ENCODE assay signal across 2 cellular contexts in the genomic region with DNA sequence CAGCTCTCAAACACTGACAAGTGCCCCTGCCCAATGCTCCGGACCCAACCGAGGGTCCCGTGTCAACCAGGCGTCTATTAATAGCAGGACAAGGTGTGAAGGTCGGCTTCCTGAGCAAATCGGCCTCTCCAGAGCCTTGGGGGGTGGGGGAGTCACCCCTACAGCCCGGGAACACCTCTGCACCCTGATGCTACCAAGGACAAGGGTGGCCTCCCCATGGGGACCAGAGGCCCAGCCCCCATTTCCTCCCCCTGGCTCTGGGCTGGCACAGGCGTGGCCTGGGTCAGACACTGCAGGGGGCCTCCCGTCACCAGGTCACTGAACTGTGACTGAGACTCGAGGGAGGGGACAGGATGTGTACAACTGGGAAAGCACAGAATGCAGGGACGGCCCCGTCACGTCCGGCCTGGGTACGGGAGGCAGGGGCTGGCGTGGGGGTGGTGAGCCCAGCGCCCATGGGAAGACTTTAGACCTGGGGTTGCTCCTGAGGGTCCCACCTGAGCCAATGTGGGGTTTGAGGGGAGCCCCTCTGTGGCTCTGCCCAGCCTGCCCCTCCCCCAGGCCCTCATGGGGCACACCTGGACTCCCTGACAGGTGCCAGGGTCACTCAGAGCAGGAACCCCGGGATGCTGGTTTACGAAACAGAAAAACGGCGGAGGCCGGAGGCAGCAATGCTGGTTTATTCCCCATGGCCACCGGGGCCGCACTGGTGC.
TF ChIP-seq lines count a peak whose summit lies in the region.

No MANE protein-coding gene starts in this region.

TF ChIP-seq in H1, 55 proteins besides CTCF, POLR2A, EP300 and RAD21:
- TF ChIP-seq TCF12 (IDR thresholded peaks at IDR 0.05; ENCODE audit: low read depth, low read length) (no peak), BCL11A (IDR thresholded peaks at IDR 0.05; ENCODE audit: low read depth in 2 of 2, low read length in 2 of 2) (no peak), SIX5 (IDR thresholded peaks at IDR 0.05; ENCODE audit: low read depth, low read length) (no peak), CHD1 (IDR thresholded peaks at IDR 0.05; ENCODE audit: low read depth, low read length) (no peak)
- TF ChIP-seq, protein P1, sequence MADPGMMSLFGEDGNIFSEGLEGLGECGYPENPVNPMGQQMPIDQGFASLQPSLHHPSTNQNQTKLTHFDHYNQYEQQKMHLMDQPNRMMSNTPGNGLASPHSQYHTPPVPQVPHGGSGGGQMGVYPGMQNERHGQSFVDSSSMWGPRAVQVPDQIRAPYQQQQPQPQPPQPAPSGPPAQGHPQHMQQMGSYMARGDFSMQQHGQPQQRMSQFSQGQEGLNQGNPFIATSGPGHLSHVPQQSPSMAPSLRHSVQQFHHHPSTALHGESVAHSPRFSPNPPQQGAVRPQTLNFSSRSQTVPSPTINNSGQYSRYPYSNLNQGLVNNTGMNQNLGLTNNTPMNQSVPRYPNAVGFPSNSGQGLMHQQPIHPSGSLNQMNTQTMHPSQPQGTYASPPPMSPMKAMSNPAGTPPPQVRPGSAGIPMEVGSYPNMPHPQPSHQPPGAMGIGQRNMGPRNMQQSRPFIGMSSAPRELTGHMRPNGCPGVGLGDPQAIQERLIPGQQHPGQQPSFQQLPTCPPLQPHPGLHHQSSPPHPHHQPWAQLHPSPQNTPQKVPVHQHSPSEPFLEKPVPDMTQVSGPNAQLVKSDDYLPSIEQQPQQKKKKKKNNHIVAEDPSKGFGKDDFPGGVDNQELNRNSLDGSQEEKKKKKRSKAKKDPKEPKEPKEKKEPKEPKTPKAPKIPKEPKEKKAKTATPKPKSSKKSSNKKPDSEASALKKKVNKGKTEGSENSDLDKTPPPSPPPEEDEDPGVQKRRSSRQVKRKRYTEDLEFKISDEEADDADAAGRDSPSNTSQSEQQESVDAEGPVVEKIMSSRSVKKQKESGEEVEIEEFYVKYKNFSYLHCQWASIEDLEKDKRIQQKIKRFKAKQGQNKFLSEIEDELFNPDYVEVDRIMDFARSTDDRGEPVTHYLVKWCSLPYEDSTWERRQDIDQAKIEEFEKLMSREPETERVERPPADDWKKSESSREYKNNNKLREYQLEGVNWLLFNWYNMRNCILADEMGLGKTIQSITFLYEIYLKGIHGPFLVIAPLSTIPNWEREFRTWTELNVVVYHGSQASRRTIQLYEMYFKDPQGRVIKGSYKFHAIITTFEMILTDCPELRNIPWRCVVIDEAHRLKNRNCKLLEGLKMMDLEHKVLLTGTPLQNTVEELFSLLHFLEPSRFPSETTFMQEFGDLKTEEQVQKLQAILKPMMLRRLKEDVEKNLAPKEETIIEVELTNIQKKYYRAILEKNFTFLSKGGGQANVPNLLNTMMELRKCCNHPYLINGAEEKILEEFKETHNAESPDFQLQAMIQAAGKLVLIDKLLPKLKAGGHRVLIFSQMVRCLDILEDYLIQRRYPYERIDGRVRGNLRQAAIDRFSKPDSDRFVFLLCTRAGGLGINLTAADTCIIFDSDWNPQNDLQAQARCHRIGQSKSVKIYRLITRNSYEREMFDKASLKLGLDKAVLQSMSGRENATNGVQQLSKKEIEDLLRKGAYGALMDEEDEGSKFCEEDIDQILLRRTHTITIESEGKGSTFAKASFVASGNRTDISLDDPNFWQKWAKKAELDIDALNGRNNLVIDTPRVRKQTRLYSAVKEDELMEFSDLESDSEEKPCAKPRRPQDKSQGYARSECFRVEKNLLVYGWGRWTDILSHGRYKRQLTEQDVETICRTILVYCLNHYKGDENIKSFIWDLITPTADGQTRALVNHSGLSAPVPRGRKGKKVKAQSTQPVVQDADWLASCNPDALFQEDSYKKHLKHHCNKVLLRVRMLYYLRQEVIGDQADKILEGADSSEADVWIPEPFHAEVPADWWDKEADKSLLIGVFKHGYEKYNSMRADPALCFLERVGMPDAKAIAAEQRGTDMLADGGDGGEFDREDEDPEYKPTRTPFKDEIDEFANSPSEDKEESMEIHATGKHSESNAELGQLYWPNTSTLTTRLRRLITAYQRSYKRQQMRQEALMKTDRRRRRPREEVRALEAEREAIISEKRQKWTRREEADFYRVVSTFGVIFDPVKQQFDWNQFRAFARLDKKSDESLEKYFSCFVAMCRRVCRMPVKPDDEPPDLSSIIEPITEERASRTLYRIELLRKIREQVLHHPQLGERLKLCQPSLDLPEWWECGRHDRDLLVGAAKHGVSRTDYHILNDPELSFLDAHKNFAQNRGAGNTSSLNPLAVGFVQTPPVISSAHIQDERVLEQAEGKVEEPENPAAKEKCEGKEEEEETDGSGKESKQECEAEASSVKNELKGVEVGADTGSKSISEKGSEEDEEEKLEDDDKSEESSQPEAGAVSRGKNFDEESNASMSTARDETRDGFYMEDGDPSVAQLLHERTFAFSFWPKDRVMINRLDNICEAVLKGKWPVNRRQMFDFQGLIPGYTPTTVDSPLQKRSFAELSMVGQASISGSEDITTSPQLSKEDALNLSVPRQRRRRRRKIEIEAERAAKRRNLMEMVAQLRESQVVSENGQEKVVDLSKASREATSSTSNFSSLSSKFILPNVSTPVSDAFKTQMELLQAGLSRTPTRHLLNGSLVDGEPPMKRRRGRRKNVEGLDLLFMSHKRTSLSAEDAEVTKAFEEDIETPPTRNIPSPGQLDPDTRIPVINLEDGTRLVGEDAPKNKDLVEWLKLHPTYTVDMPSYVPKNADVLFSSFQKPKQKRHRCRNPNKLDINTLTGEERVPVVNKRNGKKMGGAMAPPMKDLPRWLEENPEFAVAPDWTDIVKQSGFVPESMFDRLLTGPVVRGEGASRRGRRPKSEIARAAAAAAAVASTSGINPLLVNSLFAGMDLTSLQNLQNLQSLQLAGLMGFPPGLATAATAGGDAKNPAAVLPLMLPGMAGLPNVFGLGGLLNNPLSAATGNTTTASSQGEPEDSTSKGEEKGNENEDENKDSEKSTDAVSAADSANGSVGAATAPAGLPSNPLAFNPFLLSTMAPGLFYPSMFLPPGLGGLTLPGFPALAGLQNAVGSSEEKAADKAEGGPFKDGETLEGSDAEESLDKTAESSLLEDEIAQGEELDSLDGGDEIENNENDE (IDR thresholded peaks at IDR 0.05; ENCODE audit: insufficient replicate concordance, low read length): no peak
TF ChIP-seq in H1: peak in this region for 0.

TF ChIP-seq in HEK293T, 16 proteins besides CTCF, POLR2A, EP300 and RAD21:
- TF ChIP-seq FOXK2 (IDR thresholded peaks at IDR 0.05): no peak
- TF ChIP-seq, protein P2, sequence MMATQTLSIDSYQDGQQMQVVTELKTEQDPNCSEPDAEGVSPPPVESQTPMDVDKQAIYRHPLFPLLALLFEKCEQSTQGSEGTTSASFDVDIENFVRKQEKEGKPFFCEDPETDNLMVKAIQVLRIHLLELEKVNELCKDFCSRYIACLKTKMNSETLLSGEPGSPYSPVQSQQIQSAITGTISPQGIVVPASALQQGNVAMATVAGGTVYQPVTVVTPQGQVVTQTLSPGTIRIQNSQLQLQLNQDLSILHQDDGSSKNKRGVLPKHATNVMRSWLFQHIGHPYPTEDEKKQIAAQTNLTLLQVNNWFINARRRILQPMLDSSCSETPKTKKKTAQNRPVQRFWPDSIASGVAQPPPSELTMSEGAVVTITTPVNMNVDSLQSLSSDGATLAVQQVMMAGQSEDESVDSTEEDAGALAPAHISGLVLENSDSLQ (IDR thresholded peaks at IDR 0.05): no peak
- no peak for TF ChIP-seq L3MBTL2 (conservative IDR thresholded peaks at IDR 0.05)
- no peak for TF ChIP-seq LEF1 (IDR thresholded peaks at IDR 0.05; ENCODE audit: borderline replicate concordance)
- TF ChIP-seq FOXM1 (IDR thresholded peaks at IDR 0.05; ENCODE audit: borderline replicate concordance): no peak
- no peak for TF ChIP-seq BHLHE40 (IDR thresholded peaks at IDR 0.05; ENCODE audit: borderline replicate concordance)
TF ChIP-seq in HEK293T: peak in this region for 0.
